In genomic region chr9:116361558-116361957, GRCh38 we compare ENCODE assay signal across 21 cellular contexts.
DNase-seq lines count a peak whose midpoint lies in the region; TF ChIP-seq lines count a peak whose summit lies in the region.
"Had no signal": no experiment of that assay in that cellular context is flagged by ENCODE, and none has a peak within 500 bp of the region (broad histone marks: within the 10 kb centered on the region; RNA-seq: fewer than 3 reads in every experiment).

No MANE protein-coding gene starts in this region.

- H3K27me3 ChIP-seq in endocrine pancreas (ENCODE audit: control insufficient read depth, insufficient read depth, low read length) (no peaks in the 10 kb centered on the region), uterus (no peaks in the 10 kb centered on the region), breast epithelium (no peaks in the 10 kb centered on the region)
- H3K27me3 ChIP-seq: BLaER1 treated with 17β-estradiol and CSF1 and Interleukin-3, amounts not matched to agents 10 nM and 100 nM; SJSA1 had no signal

- intact Hi-C loops in uterus (cut with DNase I; ENCODE audit: low total_unique reads) (loop anchor here (10.0 kb wide), 1 partner anchor 207 kb away; the partner anchor contains the start of gene PAPPA), breast epithelium (cut with DNase I; ENCODE audit: low total_unique reads) (loop anchor here (10.0 kb wide), 1 partner anchor 1073 kb away; no protein-coding TSS in a partner anchor)

- TF ChIP-seq CTCF in osteocyte (IDR thresholded peaks at IDR 0.05) (no peak), uterus (IDR thresholded peaks at IDR 0.05) (no peak), breast epithelium (IDR thresholded peaks at IDR 0.05) (no peak)

- TF ChIP-seq POLR2A in uterus (IDR thresholded peaks at IDR 0.05) = no peak
- no peak for TF ChIP-seq POLR2A in breast epithelium (IDR thresholded peaks at IDR 0.05)

- H3K9ac ChIP-seq in SK-N-MC (ENCODE audit: insufficient read length) (no peak overlapping the region), endocrine pancreas (ENCODE audit: control insufficient read depth, insufficient read depth, low read length) (peak overlapping the region; percentile 11)
- H3K9ac ChIP-seq: BLaER1 treated with 17β-estradiol and CSF1 and Interleukin-3, amounts not matched to agents 10 nM and 100 nM had no signal

- peak overlapping the region; percentile 55 for H3K27ac Mint-ChIP-seq in osteocyte (ENCODE audit: unreplicated experiment)
- H3K27ac Mint-ChIP-seq: CD8-positive, alpha-beta T cell had no signal

- H3K9me3 Mint-ChIP-seq in osteocyte (ENCODE audit: unreplicated experiment) = no peaks in the 10 kb centered on the region
- H3K9me3 Mint-ChIP-seq: CD8-positive, alpha-beta T cell had no signal

- H3K36me3 Mint-ChIP-seq in osteocyte (ENCODE audit: unreplicated experiment) = peaks cover 60% of the 10 kb centered on the region
- H3K36me3 Mint-ChIP-seq: CD8-positive, alpha-beta T cell had no signal

- H3K27ac ChIP-seq in SK-N-MC (peak overlapping the region; percentile 47), uterus (no peak overlapping the region), breast epithelium (no peak overlapping the region)
- H3K27ac ChIP-seq: 22Rv1; BLaER1 treated with 17β-estradiol and CSF1 and Interleukin-3, amounts not matched to agents 10 nM and 100 nM; SJSA1 had no signal

- no peaks in the 10 kb centered on the region for H3K9me3 ChIP-seq in SK-N-MC (ENCODE audit: low read depth, low read length)
- no peaks in the 10 kb centered on the region for H3K9me3 ChIP-seq in endocrine pancreas (ENCODE audit: control insufficient read depth, low read length)
- no peaks in the 10 kb centered on the region for H3K9me3 ChIP-seq in uterus
- H3K9me3 ChIP-seq in breast epithelium = no peaks in the 10 kb centered on the region
- H3K9me3 ChIP-seq: BLaER1 treated with 17β-estradiol and CSF1 and Interleukin-3, amounts not matched to agents 10 nM and 100 nM; SJSA1 had no signal

- DNase-seq in NCI-H2029 (lab: John Stamatoyannopoulos, UW) = peak; percentile 20
- no peak for DNase-seq in NCI-H2029 treated with DMSO at 0.1 percent for 48 hours (lab: John Stamatoyannopoulos, UW)
- DNase-seq in SK-N-MC (ENCODE audit: low read depth, low spot score) = no peak
- no peak for DNase-seq in osteocyte (ENCODE audit: extremely low spot score, unreplicated experiment)
- DNase-seq in uterus = no peak
- no peak for DNase-seq in NCI-H1694 treated with DMSO at 0.1 percent for 48 hours (lab: John Stamatoyannopoulos, UW)
- no peak for DNase-seq in breast epithelium (ENCODE audit: low spot score in 2 of 2)
- DNase-seq: Calu3; CD8-positive, alpha-beta T cell; DMS153; GOT3; IMR-90; Kasumi-1; NCI-H1694; NCI-H2107; NCI-H2227 treated with DMSO at 0.1 percent for 48 hours; NCI-H524 treated with DMSO at 0.1 percent for 48 hours had no signal

- H3K4me1 ChIP-seq in endocrine pancreas (ENCODE audit: control insufficient read depth, insufficient read depth, low read length) (no peaks in the 10 kb centered on the region), uterus (no peaks in the 10 kb centered on the region), breast epithelium (no peaks in the 10 kb centered on the region)
- H3K4me1 ChIP-seq: BLaER1 treated with 17β-estradiol and CSF1 and Interleukin-3, amounts not matched to agents 10 nM and 100 nM had no signal

- H3K4me3 ChIP-seq in SK-N-MC (no peak overlapping the region), endocrine pancreas (ENCODE audit: control insufficient read depth, insufficient read depth, low read length) (no peak overlapping the region), uterus (no peak overlapping the region), breast epithelium (no peak overlapping the region)
- H3K4me3 ChIP-seq: BLaER1 treated with 17β-estradiol and CSF1 and Interleukin-3, amounts not matched to agents 10 nM and 100 nM; SJSA1 had no signal

- H3K36me3 ChIP-seq in SK-N-MC (ENCODE audit: insufficient read depth, low read length) = peaks cover 100% of the 10 kb centered on the region
- H3K36me3 ChIP-seq in endocrine pancreas (ENCODE audit: control insufficient read depth, insufficient read depth, low read length) = no peaks in the 10 kb centered on the region
- H3K36me3 ChIP-seq in uterus = no peaks in the 10 kb centered on the region
- H3K36me3 ChIP-seq in breast epithelium = no peaks in the 10 kb centered on the region
- H3K36me3 ChIP-seq: BLaER1 treated with 17β-estradiol and CSF1 and Interleukin-3, amounts not matched to agents 10 nM and 100 nM had no signal

- H3K4me1 Mint-ChIP-seq in osteocyte (ENCODE audit: unreplicated experiment) = peaks cover 7% of the 10 kb centered on the region

- no peak overlapping the region for H3K4me3 Mint-ChIP-seq in osteocyte (ENCODE audit: unreplicated experiment)
- H3K4me3 Mint-ChIP-seq: CD8-positive, alpha-beta T cell had no signal

- H3K27me3 Mint-ChIP-seq in osteocyte (ENCODE audit: unreplicated experiment) = no peaks in the 10 kb centered on the region
